Comparison of ENCODE assay signal across 40 cellular contexts in the genomic region with DNA sequence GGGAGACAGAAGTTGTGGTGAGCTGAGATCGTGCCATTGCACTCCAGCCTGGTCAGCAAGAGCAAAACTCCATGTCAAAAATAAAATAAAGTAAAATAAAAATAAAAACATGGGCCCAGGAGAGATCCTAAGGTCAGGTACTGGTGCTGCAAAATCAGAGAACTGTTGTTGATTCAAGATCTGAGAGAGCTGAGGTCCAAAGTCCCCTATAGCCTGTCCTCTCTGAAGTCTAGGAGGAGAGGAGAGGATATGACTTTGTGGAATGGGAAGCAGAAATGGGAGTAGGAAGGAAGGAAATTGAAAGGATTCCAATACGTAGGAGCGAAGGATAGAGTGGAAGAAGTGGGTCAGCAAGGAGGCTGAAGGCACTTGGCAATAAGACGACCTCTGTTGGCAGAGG. TPM values are rescaled to one million over a fixed set of nuclear protein-coding genes. Genes with fewer than 3 reads are reported as not detected.
"Had no signal": no experiment of that assay in that cellular context is flagged by ENCODE, and none has a peak within 500 bp of the region (broad histone marks: within the 10 kb centered on the region; RNA-seq: fewer than 3 reads in every experiment).

No MANE protein-coding gene starts in this region.

- FAIRE-seq: astrocyte had no signal

- H3K9me3 ChIP-seq: adrenal gland had no signal

- H3K27ac ChIP-seq: adrenal gland, ascending aorta, body of pancreas, brain microvascular endothelial cell, breast epithelium, cardiac muscle cell had no signal

- H3K36me3 ChIP-seq: adrenal gland, ascending aorta, brain microvascular endothelial cell, breast epithelium, cardiac muscle cell had no signal

- ATAC-seq: activated naive CD4-positive, alpha-beta T cell treated with anti-CD3 and anti-CD28 coated beads, Interleukin-2, amount 50 U/mL, for 72 hours; activated naive CD8-positive, alpha-beta T cell treated with anti-CD3 and anti-CD28 coated beads, Interleukin-2, amount 50 U/mL, for 24 hours; activated T-cell treated with anti-CD3 and anti-CD28 coated beads, Interleukin-2, amount 50 U/mL, for 4 hours; activated T-cell treated with anti-CD3 and anti-CD28 coated beads, Interleukin-2, amount 50 U/mL, for 72 hours; activated T-helper 17 cell treated with anti-CD3 and anti-CD28 coated beads, Interleukin-2, amount 50 U/mL, for 72 hours; body of pancreas had no signal

- H3K27me3 ChIP-seq: adrenal gland, ascending aorta, body of pancreas, brain microvascular endothelial cell, breast epithelium, cardiac muscle cell had no signal

- H3K4me3 ChIP-seq: adrenal gland, ascending aorta, body of pancreas, breast epithelium, cardiac muscle cell had no signal

- DNase-seq: activated effector memory CD4-positive, alpha-beta T cell treated with anti-CD3 and anti-CD28 coated beads, Interleukin-2, amount 50 U/mL, for 16 hours; activated effector memory CD4-positive, alpha-beta T cell treated with Interleukin-2 at 50 U/mL for 16 hours; activated gamma-delta T cell; activated gamma-delta T cell treated with Interleukin-2 at 50 U/mL for 16 hours; activated naive CD4-positive, alpha-beta T cell; activated naive CD4-positive, alpha-beta T cell treated with anti-CD3 and anti-CD28 coated beads for 36 hours; activated naive CD4-positive, alpha-beta T cell treated with anti-CD3 and anti-CD28 coated beads, Interleukin-2, amount 10 ng/mL, durations not matched to agents 7 days and 5 days; activated naive CD4-positive, alpha-beta T cell treated with anti-CD3 and anti-CD28 coated beads, Interleukin-2, amount 50 U/mL, for 16 hours; activated naive CD4-positive, alpha-beta T cell treated with Interleukin-2 at 50 U/mL for 16 hours; activated naive CD8-positive, alpha-beta T cell treated with anti-CD3 and anti-CD28 coated beads for 36 hours; activated naive CD8-positive, alpha-beta T cell treated with anti-CD3 and anti-CD28 coated beads, Interleukin-2, amount 10 ng/mL, durations not matched to agents 7 days and 5 days; activated naive CD8-positive, alpha-beta T cell treated with anti-CD3 and anti-CD28 coated beads, Interleukin-2, amount 50 U/mL, for 24 hours; activated T-cell treated with anti-CD3 and anti-CD28 coated beads, Interleukin-2, amount 50 U/mL, for 1 hour; activated T-cell treated with anti-CD3 and anti-CD28 coated beads, Interleukin-2, amount 50 U/mL, for 24 hours; activated T-cell treated with anti-CD3 and anti-CD28 coated beads, Interleukin-2, amount 50 U/mL, for 4 hours; activated T-cell treated with anti-CD3 and anti-CD28 coated beads, Interleukin-2, amount 50 U/mL, for 48 hours; activated T-cell treated with anti-CD3 and anti-CD28 coated beads, Interleukin-2, amount 50 U/mL, for 72 hours; adrenal gland; amniotic stem cell; amygdala; anterior cingulate cortex; aorta; body of pancreas; brain microvascular endothelial cell; caudate nucleus; central memory CD4-positive, alpha-beta T cell; cerebellar nuclear complex had no signal

- H3K4me1 ChIP-seq: adrenal gland, ascending aorta, body of pancreas, breast epithelium had no signal

RNA-seq across cellular contexts. Expression of a gene that starts 4.6 kb away (rescaled TPM):
- total RNA-seq: activated naive CD4-positive, alpha-beta T cell treated with anti-CD3 and anti-CD28 coated beads for 36 hours; activated naive CD4-positive, alpha-beta T cell treated with anti-CD3 and anti-CD28 coated beads, Interleukin-2, amount 50 U/mL, for 72 hours; activated naive CD8-positive, alpha-beta T cell treated with anti-CD3 and anti-CD28 coated beads for 36 hours; activated naive CD8-positive, alpha-beta T cell treated with anti-CD3 and anti-CD28 coated beads, Interleukin-2, amount 10 ng/mL, durations not matched to agents 7 days and 5 days; activated T-cell treated with anti-CD3 and anti-CD28 coated beads, Interleukin-2, amount 50 U/mL, for 4 hours; activated T-cell treated with anti-CD3 and anti-CD28 coated beads, Interleukin-2, amount 50 U/mL, for 72 hours; activated T-helper 1 cell treated with anti-CD3 and anti-CD28 coated beads, Interleukin-12 subunit alpha, Interleukin-12 subunit beta, Interleukin-2, Interleukin-4 antibody, amounts not matched to agents 30 ng/mL and 10 ng/mL and 1 ng/mL, durations not matched to agents 14 hours and 24 hours and 36 hours; activated T-helper 17 cell treated with anti-CD3 and anti-CD28 coated beads, Interleukin-2, amount 50 U/mL, for 72 hours; activated T-helper 2 cell treated with anti-CD3 and anti-CD28 coated beads, Interferon-gamma antibody, Interleukin-2, Interleukin-4, amounts not matched to agents 10 μg/mL and 5 μg/mL and 100 μg/mL, durations not matched to agents 14 hours and 24 hours and 36 hours; adrenal gland; aorta; ascending aorta; astrocyte; body of pancreas; breast epithelium; bronchial epithelial cell; cardiac muscle cell; cardiac septum; cerebellum; chondrocyte had no signal
- polyA plus RNA-seq: adipose tissue, adrenal gland, aorta, cardiac muscle cell had no signal

RNA-seq across cellular contexts. Expression of a gene that starts 22.9 kb away (rescaled TPM):
- total RNA-seq: activated naive CD4-positive, alpha-beta T cell treated with anti-CD3 and anti-CD28 coated beads for 36 hours; activated naive CD4-positive, alpha-beta T cell treated with anti-CD3 and anti-CD28 coated beads, Interleukin-2, amount 50 U/mL, for 72 hours; activated naive CD8-positive, alpha-beta T cell treated with anti-CD3 and anti-CD28 coated beads for 36 hours; activated naive CD8-positive, alpha-beta T cell treated with anti-CD3 and anti-CD28 coated beads, Interleukin-2, amount 10 ng/mL, durations not matched to agents 7 days and 5 days; activated T-cell treated with anti-CD3 and anti-CD28 coated beads, Interleukin-2, amount 50 U/mL, for 4 hours; activated T-cell treated with anti-CD3 and anti-CD28 coated beads, Interleukin-2, amount 50 U/mL, for 72 hours; activated T-helper 1 cell treated with anti-CD3 and anti-CD28 coated beads, Interleukin-12 subunit alpha, Interleukin-12 subunit beta, Interleukin-2, Interleukin-4 antibody, amounts not matched to agents 30 ng/mL and 10 ng/mL and 1 ng/mL, durations not matched to agents 14 hours and 24 hours and 36 hours; activated T-helper 17 cell treated with anti-CD3 and anti-CD28 coated beads, Interleukin-2, amount 50 U/mL, for 72 hours; activated T-helper 2 cell treated with anti-CD3 and anti-CD28 coated beads, Interferon-gamma antibody, Interleukin-2, Interleukin-4, amounts not matched to agents 10 μg/mL and 5 μg/mL and 100 μg/mL, durations not matched to agents 14 hours and 24 hours and 36 hours; adrenal gland; aorta; ascending aorta; astrocyte; body of pancreas; breast epithelium; bronchial epithelial cell; cardiac muscle cell; cardiac septum; cerebellum; chondrocyte had no signal
- polyA plus RNA-seq: adipose tissue, adrenal gland, aorta had no signal

RNA-seq across cellular contexts. Expression of a gene that starts 44.3 kb away (rescaled TPM):
- total RNA-seq: activated naive CD4-positive, alpha-beta T cell treated with anti-CD3 and anti-CD28 coated beads for 36 hours; activated naive CD4-positive, alpha-beta T cell treated with anti-CD3 and anti-CD28 coated beads, Interleukin-2, amount 50 U/mL, for 72 hours; activated naive CD8-positive, alpha-beta T cell treated with anti-CD3 and anti-CD28 coated beads for 36 hours; activated naive CD8-positive, alpha-beta T cell treated with anti-CD3 and anti-CD28 coated beads, Interleukin-2, amount 10 ng/mL, durations not matched to agents 7 days and 5 days; activated T-cell treated with anti-CD3 and anti-CD28 coated beads, Interleukin-2, amount 50 U/mL, for 4 hours; activated T-cell treated with anti-CD3 and anti-CD28 coated beads, Interleukin-2, amount 50 U/mL, for 72 hours; activated T-helper 1 cell treated with anti-CD3 and anti-CD28 coated beads, Interleukin-12 subunit alpha, Interleukin-12 subunit beta, Interleukin-2, Interleukin-4 antibody, amounts not matched to agents 30 ng/mL and 10 ng/mL and 1 ng/mL, durations not matched to agents 14 hours and 24 hours and 36 hours; activated T-helper 17 cell treated with anti-CD3 and anti-CD28 coated beads, Interleukin-2, amount 50 U/mL, for 72 hours; activated T-helper 2 cell treated with anti-CD3 and anti-CD28 coated beads, Interferon-gamma antibody, Interleukin-2, Interleukin-4, amounts not matched to agents 10 μg/mL and 5 μg/mL and 100 μg/mL, durations not matched to agents 14 hours and 24 hours and 36 hours; adrenal gland; aorta; ascending aorta; astrocyte; body of pancreas; breast epithelium; bronchial epithelial cell; cardiac muscle cell; cardiac septum; cerebellum; chondrocyte had no signal
- polyA plus RNA-seq: adipose tissue, adrenal gland, aorta, cardiac muscle cell had no signal

RNA-seq across cellular contexts. Expression of a gene that starts 57.7 kb away (rescaled TPM):
- total RNA-seq: activated naive CD4-positive, alpha-beta T cell treated with anti-CD3 and anti-CD28 coated beads for 36 hours; activated naive CD4-positive, alpha-beta T cell treated with anti-CD3 and anti-CD28 coated beads, Interleukin-2, amount 50 U/mL, for 72 hours; activated naive CD8-positive, alpha-beta T cell treated with anti-CD3 and anti-CD28 coated beads for 36 hours; activated naive CD8-positive, alpha-beta T cell treated with anti-CD3 and anti-CD28 coated beads, Interleukin-2, amount 10 ng/mL, durations not matched to agents 7 days and 5 days; activated T-cell treated with anti-CD3 and anti-CD28 coated beads, Interleukin-2, amount 50 U/mL, for 4 hours; activated T-cell treated with anti-CD3 and anti-CD28 coated beads, Interleukin-2, amount 50 U/mL, for 72 hours; activated T-helper 1 cell treated with anti-CD3 and anti-CD28 coated beads, Interleukin-12 subunit alpha, Interleukin-12 subunit beta, Interleukin-2, Interleukin-4 antibody, amounts not matched to agents 30 ng/mL and 10 ng/mL and 1 ng/mL, durations not matched to agents 14 hours and 24 hours and 36 hours; activated T-helper 17 cell treated with anti-CD3 and anti-CD28 coated beads, Interleukin-2, amount 50 U/mL, for 72 hours; activated T-helper 2 cell treated with anti-CD3 and anti-CD28 coated beads, Interferon-gamma antibody, Interleukin-2, Interleukin-4, amounts not matched to agents 10 μg/mL and 5 μg/mL and 100 μg/mL, durations not matched to agents 14 hours and 24 hours and 36 hours; adrenal gland; aorta; ascending aorta; astrocyte; body of pancreas; breast epithelium; bronchial epithelial cell; cardiac muscle cell; cardiac septum; cerebellum; chondrocyte had no signal
- polyA plus RNA-seq: adipose tissue, adrenal gland, aorta, cardiac muscle cell had no signal
